Comparison of ENCODE assay signal across 9 cellular contexts in the genomic region with DNA sequence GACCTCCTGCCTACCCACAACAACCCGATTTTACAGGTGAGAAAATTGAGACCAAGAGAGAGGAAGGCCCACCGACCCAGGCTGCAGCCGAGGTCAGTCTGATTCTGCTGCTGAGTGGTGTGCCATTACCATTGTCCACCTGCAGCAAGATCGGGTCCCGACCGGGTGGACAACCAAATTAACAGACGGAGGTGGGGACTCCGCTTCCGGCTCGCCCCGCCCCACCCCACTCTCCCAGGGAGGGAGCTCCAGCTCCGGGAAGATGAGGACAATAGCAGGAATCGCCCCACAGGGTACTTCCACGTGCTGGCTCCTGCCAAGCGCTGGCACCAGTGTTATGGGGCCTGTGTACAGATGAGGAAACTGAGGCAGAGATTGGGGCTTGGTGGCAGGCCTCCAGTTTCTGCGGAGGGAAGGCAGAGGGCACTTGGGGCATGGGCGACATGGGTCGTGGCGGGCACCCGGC. TPM values are rescaled to one million over a fixed set of nuclear protein-coding genes. Genes with fewer than 3 reads are reported as not detected.
DNase-seq lines count a peak whose midpoint lies in the region; ATAC-seq and TF ChIP-seq lines count a peak whose summit lies in the region.
"Had no signal": no experiment of that assay in that cellular context is flagged by ENCODE, and none has a peak within 500 bp of the region (broad histone marks: within the 10 kb centered on the region; RNA-seq: fewer than 3 reads in every experiment).

No MANE protein-coding gene starts in this region.

- H3K27ac ChIP-seq in body of pancreas, result peak overlapping the region in 1 of 4 donors; percentile 10
- H3K27ac ChIP-seq in stomach smooth muscle (ENCODE audit: low read length), result no peak overlapping the region
- H3K27ac ChIP-seq: 22Rv1 had no signal

- TF ChIP-seq POLR2A in body of pancreas (IDR thresholded peaks at IDR 0.05), result no peak

- ATAC-seq in body of pancreas (peak; percentile 31), left lobe of liver (peak; percentile 9)

- DNase-seq in DMS53 (lab: John Stamatoyannopoulos, UW) (peak; percentile 48), DMS53 treated with DMSO at 0.1 percent for 48 hours (lab: John Stamatoyannopoulos, UW; ENCODE audit: unreplicated experiment) (no peak), body of pancreas (peak in 2 of 4 donors; percentile 16 to 34), left lobe of liver (ENCODE audit: low spot score) (no peak), islet precursor cell (no peak), NCI-H748 treated with DMSO at 0.1 percent for 48 hours (lab: John Stamatoyannopoulos, UW) (no peak), C1 segment of cervical spinal cord (lab: John Stamatoyannopoulos, UW) (no peak)

- no peak for TF ChIP-seq CTCF in body of pancreas (IDR thresholded peaks at IDR 0.05)

- intact Hi-C loops in body of pancreas (cut with DNase I), result no loop called here

- 16 to 19% methylated on average over 6 to 20 of the region's 20 CpGs for WGBS in body of pancreas, 2 donors

- H3K9me3 ChIP-seq in body of pancreas (no peaks in the 10 kb centered on the region), stomach smooth muscle (ENCODE audit: control insufficient read depth in 2 of 2, low read length in 2 of 2) (no peaks in the 10 kb centered on the region)

- H3K36me3 ChIP-seq in body of pancreas (replicated peaks in 1 of 2; ENCODE audit: insufficient read depth in 1 of 2, low read depth in 2 of 2) (no peaks in the 10 kb centered on the region), stomach smooth muscle (ENCODE audit: control insufficient read depth in 2 of 2, insufficient read depth in 2 of 2, low read length in 2 of 2) (no peaks in the 10 kb centered on the region)

- no peak overlapping the region for H3K4me3 ChIP-seq in body of pancreas
- H3K4me3 ChIP-seq in stomach smooth muscle (ENCODE audit: low read length in 2 of 2), result peak overlapping the region; percentile 73 to 78

- peak overlapping the region; percentile 42 to 64 for H3K9ac ChIP-seq in stomach smooth muscle (ENCODE audit: low read length in 2 of 2)

- peaks cover 19% of the 10 kb centered on the region for H3K4me1 ChIP-seq in body of pancreas
- peaks cover 14% of the 10 kb centered on the region for H3K4me1 ChIP-seq in stomach smooth muscle (ENCODE audit: control insufficient read depth, insufficient read depth, low read length)

- H3K27me3 ChIP-seq in body of pancreas, result no peaks in the 10 kb centered on the region
- H3K27me3 ChIP-seq in stomach smooth muscle (ENCODE audit: control insufficient read depth in 1 of 2, insufficient read depth in 2 of 2, low read length in 2 of 2), result peaks cover 0 to 10% of the 10 kb centered on the region in 2 donors

RNA-seq across cellular contexts. Expression of gene KDELR3, which starts 0.4 kb away (rescaled TPM):
- 10 to 100 TPM in 1 of 2 donors, 1 to 10 TPM in 1; 5.6 to 16.3 TPM for total RNA-seq in body of pancreas
- total RNA-seq in left lobe of liver, result 15.2 TPM

RNA-seq across cellular contexts. Expression of gene KCNJ4, which starts 12.5 kb away (rescaled TPM):
- total RNA-seq in body of pancreas (not detected), left lobe of liver (not detected)

RNA-seq across cellular contexts. Expression of gene DDX17, which starts 38.6 kb away (rescaled TPM):
- 100 to 1,000 TPM; 403 to 467 TPM for total RNA-seq in body of pancreas
- 174 TPM for total RNA-seq in left lobe of liver

Comparison
In these comparisons a context has a peak if more than half of its experiments do, and no peak if none do; other contexts are left out.
1. H3K4me3 ChIP-seq: peak in stomach smooth muscle (2 of 2); none in body of pancreas (0 of 2).